In the genomic region with DNA sequence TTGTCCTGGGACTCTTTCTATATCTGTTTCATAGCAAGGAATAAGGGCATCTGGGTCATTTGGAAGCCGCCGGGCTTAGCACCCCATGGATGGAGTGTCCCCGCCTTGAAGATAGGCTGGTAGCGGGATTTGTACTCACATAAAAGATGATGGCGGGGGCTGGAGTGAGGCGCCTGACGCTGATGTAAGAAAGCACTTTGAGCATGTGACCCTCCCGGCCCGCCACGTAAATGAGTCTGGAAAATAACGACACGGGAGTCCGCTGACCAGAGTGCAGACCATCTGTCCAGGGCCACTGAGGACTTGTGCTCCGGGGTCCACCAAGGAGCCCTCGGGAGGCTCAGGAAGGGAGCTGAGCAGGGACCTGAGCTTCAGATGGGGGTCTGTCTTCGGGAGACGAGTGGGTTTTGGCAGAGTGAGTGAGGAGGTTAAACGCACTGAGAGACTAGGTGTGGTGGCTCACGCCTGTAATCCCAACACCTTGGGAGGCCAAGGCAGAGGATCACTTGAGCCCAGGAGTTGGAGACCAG, we compare ENCODE assay signal across 10 cellular contexts. TPM values are rescaled to one million over a fixed set of nuclear protein-coding genes. Genes with fewer than 3 reads are reported as not detected.
"Had no signal": no experiment of that assay in that cellular context is flagged by ENCODE, and none has a peak within 500 bp of the region (broad histone marks: within the 10 kb centered on the region; RNA-seq: fewer than 3 reads in every experiment).

No MANE protein-coding gene starts in this region.

- H3K4me3 ChIP-seq: GM23248, HAP-1 had no signal

- H3K9me3 ChIP-seq: HAP-1 had no signal

- FAIRE-seq: HTR-8/SVneo had no signal

- H3K27ac ChIP-seq: GM23248 had no signal

- ATAC-seq: HCT116 had no signal

- DNase-seq: GM23248, GOT3, H7, HFFc6, IMR-90, KBM-7 had no signal

- H3K4me1 ChIP-seq: HAP-1 had no signal

- H3K36me3 ChIP-seq: HAP-1 had no signal

- H2AFZ ChIP-seq: GM23248 had no signal

- H3K9ac ChIP-seq: GM23248 had no signal

RNA-seq across cellular contexts. Expression of gene SLC7A9, which starts 25.8 kb away (rescaled TPM):
- total RNA-seq: GM23248, H4, H7, HFFc6, IMR-90 had no signal
- polyA plus RNA-seq: GM23248, IMR-90 had no signal
